In the genomic region with DNA sequence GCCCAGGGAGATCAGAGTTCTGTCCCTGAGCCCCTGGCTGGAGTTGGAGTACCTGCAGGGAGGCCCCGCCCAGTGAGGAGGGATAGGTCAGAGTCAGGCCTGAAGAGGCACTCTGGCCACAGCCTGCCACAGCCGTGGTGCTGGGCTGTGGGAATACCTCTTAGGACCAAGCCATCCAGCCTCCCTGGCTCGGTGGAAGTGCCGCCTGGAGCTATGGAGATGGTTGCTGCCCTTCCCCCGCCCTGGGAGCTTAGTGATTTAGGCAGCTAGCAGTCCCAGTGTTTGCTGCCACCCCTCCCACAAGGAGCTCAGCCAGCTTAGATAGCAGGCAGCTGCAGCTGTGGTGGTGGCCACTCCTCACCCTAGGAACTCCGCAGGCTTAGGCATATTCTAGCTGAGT, we compare ENCODE assay signal across 15 cellular contexts.
"Had no signal": no experiment of that assay in that cellular context is flagged by ENCODE, and none has a peak within 500 bp of the region (broad histone marks: within the 10 kb centered on the region; RNA-seq: fewer than 3 reads in every experiment).

No MANE protein-coding gene starts in this region.

- H3K9me3 ChIP-seq: psoas muscle, right atrium auricular region, tibial nerve had no signal

- H3K27me3 ChIP-seq: heart right ventricle, right atrium auricular region, tibial nerve had no signal

- ATAC-seq: heart right ventricle; left lobe of liver; naive thymus-derived CD8-positive, alpha-beta T cell; psoas muscle; stimulated activated naive CD8-positive, alpha-beta T cell treated with anti-CD3 and anti-CD28 coated beads, Interleukin-15, amount 100 ng/mL, for 72 hours had no signal

- H3K27ac ChIP-seq: epithelial cell of prostate, heart right ventricle, psoas muscle, right atrium auricular region, tibial nerve, VCaP had no signal

- DNase-seq: activated CD4-positive, alpha-beta T cell treated with anti-CD3 and anti-CD28 coated beads for 1 hour; activated CD4-positive, alpha-beta T cell treated with anti-CD3 and anti-CD28 coated beads, Interleukin-2, amount 50 U/mL, for 1 hour; activated gamma-delta T cell treated with Interleukin-2 at 50 U/mL for 16 hours; activated T-cell treated with anti-CD3 and anti-CD28 coated beads, Interleukin-2, amount 50 U/mL, for 1 hour; anterior cingulate cortex; heart right ventricle; naive thymus-derived CD8-positive, alpha-beta T cell; psoas muscle; stimulated activated naive CD8-positive, alpha-beta T cell treated with anti-CD3 and anti-CD28 coated beads, Interleukin-15, amount 100 ng/mL, for 72 hours had no signal

- H3K4me3 ChIP-seq: heart right ventricle, lung, psoas muscle, right atrium auricular region, tibial nerve had no signal

- H3K36me3 ChIP-seq: heart right ventricle, right atrium auricular region, tibial nerve had no signal

- H3K4me1 ChIP-seq: heart right ventricle, psoas muscle, right atrium auricular region, tibial nerve had no signal
